Comparison of ENCODE assay signal across 23 cellular contexts in genomic region chr4:61336911-61337310, GRCh38.
DNase-seq lines count a peak whose midpoint lies in the region; TF ChIP-seq lines count a peak whose summit lies in the region.
"Had no signal": no experiment of that assay in that cellular context is flagged by ENCODE, and none has a peak within 500 bp of the region (broad histone marks: within the 10 kb centered on the region; RNA-seq: fewer than 3 reads in every experiment).

No MANE protein-coding gene starts in this region.

- in situ Hi-C loops in G401 (cut with HindIII; ENCODE audit: low sequenced_read_pairs), result no loop called here

- H3K36me3 Mint-ChIP-seq in brain (no peaks in the 10 kb centered on the region), mesothelial cell of epicardium (no peaks in the 10 kb centered on the region), chondrocyte (ENCODE audit: low read depth) (no peaks in the 10 kb centered on the region)
- H3K36me3 Mint-ChIP-seq: stimulated activated memory B cell treated with anti-CD40 and anti-IgM and Interleukin-4, amounts not matched to agents 10 μg/mL and 1 μg/mL and 100 μg/mL, for 72 hours had no signal

- H3K4me3 Mint-ChIP-seq in brain (peak overlapping the region in 3 of 5 experiments; percentile 7 to 75 (median 49)), mesothelial cell of epicardium (no peak overlapping the region), chondrocyte (ENCODE audit: unreplicated experiment) (no peak overlapping the region)
- H3K4me3 Mint-ChIP-seq: activated naive CD8-positive, alpha-beta T cell treated with anti-CD3 and anti-CD28 coated beads, Interleukin-2, amount 50 U/mL, for 24 hours; natural killer cell treated with Interleukin-12 subunit alpha and Interleukin-12 subunit beta and Interleukin-15 and Interleukin-18, amount 100 ng/mL, for 72 hours; stimulated activated memory B cell treated with anti-CD40 and anti-IgM and Interleukin-4, amounts not matched to agents 10 μg/mL and 1 μg/mL and 100 μg/mL, for 72 hours had no signal

- H3K27ac Mint-ChIP-seq in brain (peak overlapping the region in 2 of 5 experiments; percentile 18 to 45), mesothelial cell of epicardium (peak overlapping the region; percentile 12), chondrocyte (ENCODE audit: unreplicated experiment) (no peak overlapping the region)
- H3K27ac Mint-ChIP-seq: activated naive CD8-positive, alpha-beta T cell treated with anti-CD3 and anti-CD28 coated beads, Interleukin-2, amount 50 U/mL, for 24 hours; natural killer cell treated with Interleukin-12 subunit alpha and Interleukin-12 subunit beta and Interleukin-15 and Interleukin-18, amount 100 ng/mL, for 72 hours; stimulated activated memory B cell treated with anti-CD40 and anti-IgM and Interleukin-4, amounts not matched to agents 10 μg/mL and 1 μg/mL and 100 μg/mL, for 72 hours had no signal

- H3K27me3 Mint-ChIP-seq in brain, result peaks cover 7% of the 10 kb centered on the region
- no peaks in the 10 kb centered on the region for H3K27me3 Mint-ChIP-seq in mesothelial cell of epicardium (ENCODE audit: low read depth)
- H3K27me3 Mint-ChIP-seq in chondrocyte (ENCODE audit: low read depth), result no peaks in the 10 kb centered on the region
- H3K27me3 Mint-ChIP-seq: activated naive CD8-positive, alpha-beta T cell treated with anti-CD3 and anti-CD28 coated beads, Interleukin-2, amount 50 U/mL, for 24 hours; natural killer cell treated with Interleukin-12 subunit alpha and Interleukin-12 subunit beta and Interleukin-15 and Interleukin-18, amount 100 ng/mL, for 72 hours; stimulated activated memory B cell treated with anti-CD40 and anti-IgM and Interleukin-4, amounts not matched to agents 10 μg/mL and 1 μg/mL and 100 μg/mL, for 72 hours had no signal

- TF ChIP-seq CTCF in brain (conservative IDR thresholded peaks at IDR 0.05) (no peak), mesothelial cell of epicardium (IDR thresholded peaks at IDR 0.05; ENCODE audit: unreplicated experiment) (no peak), chondrocyte (IDR thresholded peaks at IDR 0.05) (no peak)

- H3K4me1 Mint-ChIP-seq in brain (peaks cover 36% of the 10 kb centered on the region), mesothelial cell of epicardium (peaks cover 44% of the 10 kb centered on the region), chondrocyte (ENCODE audit: low read depth) (no peaks in the 10 kb centered on the region)
- H3K4me1 Mint-ChIP-seq: activated naive CD8-positive, alpha-beta T cell treated with anti-CD3 and anti-CD28 coated beads, Interleukin-2, amount 50 U/mL, for 24 hours; stimulated activated memory B cell treated with anti-CD40 and anti-IgM and Interleukin-4, amounts not matched to agents 10 μg/mL and 1 μg/mL and 100 μg/mL, for 72 hours had no signal

- H3K9me3 Mint-ChIP-seq in brain, result no peaks in the 10 kb centered on the region
- H3K9me3 Mint-ChIP-seq in mesothelial cell of epicardium, result no peaks in the 10 kb centered on the region
- no peaks in the 10 kb centered on the region for H3K9me3 Mint-ChIP-seq in chondrocyte (ENCODE audit: low read depth)
- H3K9me3 Mint-ChIP-seq: activated naive CD8-positive, alpha-beta T cell treated with anti-CD3 and anti-CD28 coated beads, Interleukin-2, amount 50 U/mL, for 24 hours; stimulated activated memory B cell treated with anti-CD40 and anti-IgM and Interleukin-4, amounts not matched to agents 10 μg/mL and 1 μg/mL and 100 μg/mL, for 72 hours had no signal

- peak; percentile 23 for DNase-seq in G401 (ENCODE audit: low spot score)
- DNase-seq in NCI-H146 treated with DMSO at 0.1 percent for 48 hours (lab: John Stamatoyannopoulos, UW; ENCODE audit: unreplicated experiment), result peak; percentile 88
- no peak for DNase-seq in mesothelial cell of epicardium (ENCODE audit: low spot score in 2 of 2, unreplicated experiment in 2 of 2)
- no peak for DNase-seq in activated CD4-positive, alpha-beta T cell treated with anti-CD3 and anti-CD28 coated beads, Interleukin-2, amount 50 U/mL, for 4 hours
- DNase-seq in GM19238 (ENCODE audit: insufficient read length, low spot score), result no peak
- no peak for DNase-seq in chondrocyte (ENCODE audit: low spot score)
- DNase-seq: activated CD4-positive, alpha-beta T cell treated with anti-CD3 and anti-CD28 coated beads, Interleukin-2, amount 50 U/mL, for 48 hours; activated effector memory CD4-positive, alpha-beta T cell treated with Interleukin-2 at 50 U/mL for 16 hours; activated naive CD8-positive, alpha-beta T cell treated with anti-CD3 and anti-CD28 coated beads, Interleukin-2, amount 50 U/mL, for 24 hours; dermis blood vessel endothelial cell; DMS153; erythroblast; foreskin keratinocyte; HCEC 1CT; left colon; NCI-H1417 treated with DMSO at 0.1 percent for 48 hours; RPMI8226; SK-N-SH; testis; WERI-Rb-1 had no signal

Comparison
In these comparisons a context has a peak if more than half of its experiments do, and no peak if none do; other contexts are left out.
1. DNase-seq: peak in G401 (single experiment) and NCI-H146 treated with DMSO at 0.1 percent for 48 hours (single experiment); none in mesothelial cell of epicardium (0 of 2), activated CD4-positive, alpha-beta T cell treated with anti-CD3 and anti-CD28 coated beads, Interleukin-2, amount 50 U/mL, for 4 hours (0 of 2), GM19238 (single experiment) and chondrocyte (single experiment).
2. H3K4me3 Mint-ChIP-seq: peak in brain (3 of 5); none in mesothelial cell of epicardium (single experiment) and chondrocyte (single experiment).